8 cellular contexts compared by ENCODE assay signal in the genomic region with DNA sequence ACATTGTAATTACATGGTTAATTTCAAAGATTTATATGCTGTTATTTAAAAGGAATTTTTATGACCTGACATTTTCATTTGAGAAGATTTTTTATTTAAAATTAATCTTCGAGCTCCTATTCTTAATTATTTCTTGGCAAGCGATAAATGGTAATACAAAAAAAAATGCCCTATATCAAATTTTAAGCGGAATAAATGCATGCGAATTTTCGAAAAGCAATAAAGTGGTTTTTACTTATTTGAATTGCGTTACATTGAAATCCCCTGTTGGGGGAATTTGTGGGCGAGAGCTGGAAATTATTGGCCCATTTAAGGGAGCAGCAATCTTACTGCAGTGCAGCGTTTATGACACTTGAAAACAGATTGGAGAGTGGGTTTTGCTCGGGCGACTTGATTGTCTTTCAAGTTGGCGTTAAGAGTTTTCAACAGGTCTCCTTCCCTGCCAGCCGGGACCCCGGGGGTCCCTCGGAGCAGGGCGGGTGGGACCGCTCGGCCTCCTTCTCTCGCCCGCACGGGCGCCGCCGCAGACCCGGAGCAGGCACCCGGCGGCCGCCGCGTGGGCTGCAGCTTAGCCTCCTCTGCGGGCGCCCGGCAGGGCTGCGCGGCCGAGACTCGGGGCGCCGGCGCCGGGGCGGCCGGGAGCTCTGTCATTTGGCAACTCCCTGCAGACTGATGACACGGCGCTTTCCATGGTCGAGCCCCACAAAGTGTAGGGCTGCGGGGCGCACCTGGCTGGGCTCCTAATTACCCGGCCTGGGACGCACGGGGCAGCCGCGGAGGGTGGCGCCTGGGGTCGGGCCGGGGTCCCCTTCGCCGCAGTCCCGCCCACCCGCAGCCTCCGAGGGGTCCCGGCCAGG.
DNase-seq lines count a peak whose midpoint lies in the region; ATAC-seq, FAIRE-seq and TF ChIP-seq lines count a peak whose summit lies in the region.

No MANE protein-coding gene starts in this region.

- H3K36me3 ChIP-seq in SJCRH30 (no peaks in the 10 kb centered on the region), pancreas (no peaks in the 10 kb centered on the region)

- FAIRE-seq in pancreas (lab: Jason Lieb, UNC), result no peak

- DNase-seq in AG04450 (ENCODE audit: low read depth, low spot score), result no peak
- DNase-seq in GM19238 (ENCODE audit: insufficient read length, low spot score), result peak; percentile 4
- DNase-seq in SJCRH30, result peak; percentile 34 to 49
- peak; percentile 5 for DNase-seq in fibroblast of peridontal ligament (ENCODE audit: extremely low read depth)
- DNase-seq in pancreas, result peak in 3 of 6 donors; percentile 11 to 71 (median 58)
- DNase-seq in NOMO-1 (lab: John Stamatoyannopoulos, UW; ENCODE audit: unreplicated experiment in 2 of 2), result no peak
- DNase-seq in NCI-H446 treated with DMSO at 0.1 percent for 48 hours (lab: John Stamatoyannopoulos, UW), result no peak

- WGBS in pancreas, 2 donors, result 3 to 5% methylated on average over 52 to 61 of the region's 61 CpGs

- H3K9me3 ChIP-seq in AG04450 (ENCODE audit: control insufficient read depth, insufficient read depth, low read length) (no peaks in the 10 kb centered on the region; the same call in 1 of the 2 replicates), SJCRH30 (replicated peaks) (no peaks in the 10 kb centered on the region), pancreas (no peaks in the 10 kb centered on the region)

- ATAC-seq in pancreas (peak in 3 of 4 donors; percentile 65 to 81 (median 69)), HG03439 (IDR thresholded peaks at IDR 0.05; ENCODE audit: unreplicated experiment) (no peak)

- intact Hi-C loops in pancreas (cut with DNase I), result no loop called here

- TF ChIP-seq CTCF in AG04450 (IDR thresholded peaks at IDR 0.05; ENCODE audit: low read depth, low read length), result no peak
- no peak for TF ChIP-seq CTCF in pancreas (IDR thresholded peaks at IDR 0.05)

- H3K27ac ChIP-seq in AG04450 (ENCODE audit: low read depth, low read length) (no peak overlapping the region), SJCRH30 (no peak overlapping the region), pancreas (no peak overlapping the region)

- POLR2A ChIA-PET in AG04450 (lab: Yijun Ruan, JAX), result no interaction called here

- H3K4me3 ChIP-seq in AG04450 (ENCODE audit: low read depth, low read length), result peak overlapping the region; percentile 17; the same call in 1 of the 2 replicates
- H3K4me3 ChIP-seq in SJCRH30, result peak overlapping the region; percentile 65
- peak overlapping the region in 2 of 4 donors; percentile 27 to 39 for H3K4me3 ChIP-seq in pancreas

- CTCF ChIA-PET in AG04450 (lab: Charles Lee), result interaction anchor here (1.0 to 1.8 kb wide), 2 partner anchors 25 to 292 kb away, joined by 3 to 6 read pairs; no protein-coding TSS in a partner anchor

- H3K4me1 ChIP-seq in SJCRH30 (no peaks in the 10 kb centered on the region), pancreas (no peaks in the 10 kb centered on the region)

- H3K27me3 ChIP-seq in AG04450 (ENCODE audit: control insufficient read depth, insufficient read depth, low read length), result peaks cover 57% of the 10 kb centered on the region
- H3K27me3 ChIP-seq in SJCRH30, result 0 out of 2 replicates have a peak, but pooled peaks cover 5% of the 10 kb centered on the region
- H3K27me3 ChIP-seq in pancreas, result peaks cover 4 to 36% (median 8%) of the 10 kb centered on the region in 4 donors

Comparison
In these comparisons a context has a peak if more than half of its experiments do, and no peak if none do; other contexts are left out.
1. DNase-seq: peak in GM19238 (single experiment), SJCRH30 (2 of 2) and fibroblast of peridontal ligament (single experiment); none in AG04450 (single experiment), NOMO-1 (0 of 2) and NCI-H446 treated with DMSO at 0.1 percent for 48 hours (single experiment).